Comparison of ENCODE assay signal across 1 cellular context in genomic region chr12:79690156-79690605, GRCh38.
TF ChIP-seq lines count a peak whose summit lies in the region.

No MANE protein-coding gene starts in this region.

TF ChIP-seq in GM12878, 131 proteins besides CTCF, POLR2A, EP300 and RAD21 (continued from another document):
- TF ChIP-seq STAT3 (IDR thresholded peaks at IDR 0.05; ENCODE audit: low read depth, low read length) (no peak), ZNF207 (IDR thresholded peaks at IDR 0.05; ENCODE audit: borderline replicate concordance) (no peak), BRCA1 (IDR thresholded peaks at IDR 0.05; ENCODE audit: low read depth, low read length) (no peak), ZBED1 (IDR thresholded peaks at IDR 0.05; ENCODE audit: borderline replicate concordance) (no peak), CBX5 (IDR thresholded peaks at IDR 0.05; ENCODE audit: low read depth) (0 out of 2 replicates have a peak, but pooled peaks have one; percentile 9), IRF3 (IDR thresholded peaks at IDR 0.05) (no peak), SMAD5 (IDR thresholded peaks at IDR 0.05; ENCODE audit: low read depth) (no peak), DPF2 (IDR thresholded peaks at IDR 0.05) (0 out of 2 replicates have a peak, but pooled peaks have one; percentile 16), PAX8 (IDR thresholded peaks at IDR 0.05) (no peak), GABPA (IDR thresholded peaks at IDR 0.05; ENCODE audit: low read depth) (no peak), TCF3 (IDR thresholded peaks at IDR 0.05; ENCODE audit: borderline replicate concordance, insufficient read depth, low read depth, low read length) (no peak), SMARCA5 (IDR thresholded peaks at IDR 0.05) (no peak), IRF4 (IDR thresholded peaks at IDR 0.05; ENCODE audit: low read depth, low read length) (no peak), IKZF1 (conservative IDR thresholded peaks at IDR 0.05) (peak; percentile 23; the same call in 1 of the 2 replicates), ELK1 (IDR thresholded peaks at IDR 0.05; ENCODE audit: low read depth, low read length) (no peak), YY1 (IDR thresholded peaks at IDR 0.05; ENCODE audit: low read depth, low read length) (peak; percentile 87), USF1 (IDR thresholded peaks at IDR 0.05; ENCODE audit: borderline replicate concordance, extremely low read length, insufficient read depth, low read depth, low read length) (no peak), ZNF622 (IDR thresholded peaks at IDR 0.05) (no peak), ASH2L (IDR thresholded peaks at IDR 0.05; ENCODE audit: borderline replicate concordance, low read depth) (peak; percentile 67; the same call in 1 of the 2 replicates), MTA2 (IDR thresholded peaks at IDR 0.05; ENCODE audit: low read depth) (no peak), JUNB (IDR thresholded peaks at IDR 0.05) (no peak), IRF5 (IDR thresholded peaks at IDR 0.05; ENCODE audit: borderline replicate concordance) (no peak), KDM1A (IDR thresholded peaks at IDR 0.05; ENCODE audit: borderline replicate concordance) (no peak)
